In genomic region chr12:92146865-92147264, GRCh38 we compare ENCODE assay signal across 8 cellular contexts. TPM values are rescaled to one million over a fixed set of nuclear protein-coding genes. Genes with fewer than 3 reads are reported as not detected.
DNase-seq lines count a peak whose midpoint lies in the region; ATAC-seq and TF ChIP-seq lines count a peak whose summit lies in the region.

No MANE protein-coding gene starts in this region.

- peaks cover 5 to 8% of the 10 kb centered on the region in 2 donors for H3K4me1 ChIP-seq in thoracic aorta (ENCODE audit: control insufficient read depth in 1 of 2, low read depth in 2 of 2)
- H3K4me1 ChIP-seq in mesendoderm (ENCODE audit: control insufficient read depth, low read depth, low read length): no peaks in the 10 kb centered on the region

- H3K9ac ChIP-seq in mesendoderm (ENCODE audit: low read length): no peak overlapping the region

- peaks cover 2% of the 10 kb centered on the region for H3K79me1 ChIP-seq in mesendoderm (ENCODE audit: low read length)

- H3K18ac ChIP-seq in mesendoderm (ENCODE audit: low read length): no peak overlapping the region

- no peak overlapping the region for H2BK15ac ChIP-seq in mesendoderm (replicated peaks; ENCODE audit: low read depth)

- DNase-seq in activated CD4-positive, alpha-beta T cell treated with anti-CD3 and anti-CD28 coated beads, Interleukin-2, amount 10 ng/mL, durations not matched to agents 24 days and 14 days: peak; percentile 63
- no peak for DNase-seq in activated CD4-positive, alpha-beta T cell treated with anti-CD3 and anti-CD28 coated beads, Interleukin-2, amount 50 U/mL, for 48 hours
- DNase-seq in activated CD8-positive, alpha-beta T cell treated with anti-CD3 and anti-CD28 coated beads for 36 hours: no peak
- DNase-seq in immature natural killer cell (no peak), thoracic aorta (ENCODE audit: low spot score) (no peak), head of caudate nucleus (no peak), mesendoderm (no peak)

- no peaks in the 10 kb centered on the region for H3K27me3 Mint-ChIP-seq in activated CD4-positive, alpha-beta T cell treated with anti-CD3 and anti-CD28 coated beads, Interleukin-2, amount 10 ng/mL, durations not matched to agents 24 days and 14 days
- H3K27me3 Mint-ChIP-seq in activated CD8-positive, alpha-beta T cell treated with anti-CD3 and anti-CD28 coated beads for 36 hours: no peaks in the 10 kb centered on the region
- H3K27me3 Mint-ChIP-seq in immature natural killer cell (ENCODE audit: low read depth in 3 of 3): peaks cover 23 to 36% (median 34%) of the 10 kb centered on the region in 3 donors

- peaks cover 21% of the 10 kb centered on the region for H3K79me2 ChIP-seq in mesendoderm (ENCODE audit: control insufficient read depth, insufficient read depth, low read length)

- H3K36me3 Mint-ChIP-seq in activated CD4-positive, alpha-beta T cell treated with anti-CD3 and anti-CD28 coated beads, Interleukin-2, amount 10 ng/mL, durations not matched to agents 24 days and 14 days (ENCODE audit: low read depth): peaks cover 53% of the 10 kb centered on the region
- peaks cover 73% of the 10 kb centered on the region for H3K36me3 Mint-ChIP-seq in activated CD8-positive, alpha-beta T cell treated with anti-CD3 and anti-CD28 coated beads for 36 hours (ENCODE audit: low read depth)
- peaks cover 31 to 43% (median 32%) of the 10 kb centered on the region in 3 donors for H3K36me3 Mint-ChIP-seq in immature natural killer cell

- peaks cover 28% of the 10 kb centered on the region for H3K4me1 Mint-ChIP-seq in activated CD4-positive, alpha-beta T cell treated with anti-CD3 and anti-CD28 coated beads, Interleukin-2, amount 10 ng/mL, durations not matched to agents 24 days and 14 days
- peaks cover 21% of the 10 kb centered on the region for H3K4me1 Mint-ChIP-seq in activated CD8-positive, alpha-beta T cell treated with anti-CD3 and anti-CD28 coated beads for 36 hours (ENCODE audit: low read depth)
- H3K4me1 Mint-ChIP-seq in immature natural killer cell: peaks cover 27 to 46% of the 10 kb centered on the region in 2 donors

- POLR2A ChIA-PET in activated CD8-positive, alpha-beta T cell treated with anti-CD3 and anti-CD28 coated beads for 36 hours (lab: Charles Lee): interaction anchor here (0.6 to 6.5 kb wide), 17 partner anchors 7 to 435 kb away, joined by 3 to 105 read pairs (median 5); no protein-coding TSS in a partner anchor

- H3K36me3 ChIP-seq in thoracic aorta (peaks cover 6% of the 10 kb centered on the region), mesendoderm (ENCODE audit: control insufficient read depth, insufficient read depth, low read length) (no peaks in the 10 kb centered on the region)

- H2AK5ac ChIP-seq in mesendoderm (ENCODE audit: low read length): no peak overlapping the region

- H4K5ac ChIP-seq in mesendoderm (ENCODE audit: low read length): no peak overlapping the region

- H3K9me3 ChIP-seq in thoracic aorta: no peaks in the 10 kb centered on the region

- CTCF ChIA-PET in activated CD8-positive, alpha-beta T cell treated with anti-CD3 and anti-CD28 coated beads for 36 hours (lab: Charles Lee): interaction anchor here (4.1 kb wide), 1 partner anchor 765 kb away, joined by 20 read pairs; no protein-coding TSS in a partner anchor

- no peaks in the 10 kb centered on the region for H3K9me3 Mint-ChIP-seq in activated CD4-positive, alpha-beta T cell treated with anti-CD3 and anti-CD28 coated beads, Interleukin-2, amount 10 ng/mL, durations not matched to agents 24 days and 14 days
- H3K9me3 Mint-ChIP-seq in activated CD8-positive, alpha-beta T cell treated with anti-CD3 and anti-CD28 coated beads for 36 hours: no peaks in the 10 kb centered on the region
- H3K9me3 Mint-ChIP-seq in immature natural killer cell: peaks cover 0 to 6% (median 0%) of the 10 kb centered on the region in 6 donors

- H3K4me2 ChIP-seq in mesendoderm (ENCODE audit: low read length): no peak overlapping the region

- peak overlapping the region; percentile 97 for H3K4me3 ChIP-seq in thoracic aorta
- H3K4me3 ChIP-seq in mesendoderm (ENCODE audit: low read length): no peak overlapping the region

- H3K27me3 ChIP-seq in thoracic aorta (replicated peaks; ENCODE audit: insufficient read depth): no peaks in the 10 kb centered on the region
- no peaks in the 10 kb centered on the region for H3K27me3 ChIP-seq in mesendoderm (ENCODE audit: insufficient read depth, low read length, poor library complexity)

- ATAC-seq in activated CD8-positive, alpha-beta T cell treated with anti-CD3 and anti-CD28 coated beads for 36 hours: no peak
- ATAC-seq in thoracic aorta (ENCODE audit: insufficient number of reproducible peaks, low FRiP score, low read depth): no peak
- no peak for ATAC-seq in HG03442 (IDR thresholded peaks at IDR 0.05; ENCODE audit: unreplicated experiment)

- H4K8ac ChIP-seq in mesendoderm (ENCODE audit: low read depth, low read length): no peak overlapping the region

- peak overlapping the region; percentile 99 for H3K27ac Mint-ChIP-seq in activated CD4-positive, alpha-beta T cell treated with anti-CD3 and anti-CD28 coated beads, Interleukin-2, amount 10 ng/mL, durations not matched to agents 24 days and 14 days
- H3K27ac Mint-ChIP-seq in activated CD8-positive, alpha-beta T cell treated with anti-CD3 and anti-CD28 coated beads for 36 hours: peak overlapping the region; percentile 95
- H3K27ac Mint-ChIP-seq in immature natural killer cell: peak overlapping the region; percentile 96 to 100 (median 99)

- H3K56ac ChIP-seq in mesendoderm (ENCODE audit: low read length): no peak overlapping the region

- peak overlapping the region; percentile 69 to 90 for H3K27ac ChIP-seq in thoracic aorta
- no peak overlapping the region for H3K27ac ChIP-seq in mesendoderm (ENCODE audit: low read depth, low read length)

- H3K4me3 Mint-ChIP-seq in activated CD4-positive, alpha-beta T cell treated with anti-CD3 and anti-CD28 coated beads, Interleukin-2, amount 10 ng/mL, durations not matched to agents 24 days and 14 days: peak overlapping the region; percentile 99
- peak overlapping the region; percentile 97 for H3K4me3 Mint-ChIP-seq in activated CD8-positive, alpha-beta T cell treated with anti-CD3 and anti-CD28 coated beads for 36 hours
- H3K4me3 Mint-ChIP-seq in immature natural killer cell: peak overlapping the region; percentile 92 to 100 (median 100)

- no peak overlapping the region for H3K4ac ChIP-seq in mesendoderm (ENCODE audit: low read depth, low read length)

- no peak overlapping the region for H2BK5ac ChIP-seq in mesendoderm (ENCODE audit: low read length)

- H2BK120ac ChIP-seq in mesendoderm (ENCODE audit: low read depth, low read length): no peak overlapping the region

- intact Hi-C loops in activated CD4-positive, alpha-beta T cell treated with anti-CD3 and anti-CD28 coated beads, Interleukin-2, amount 10 ng/mL, durations not matched to agents 24 days and 14 days (cut with micrococcal nuclease): loop anchor here (1.0 to 5.0 kb wide), 12 partner anchors 38 to 780 kb away; partner anchors contain the start of gene EEA1
- intact Hi-C loops in activated CD8-positive, alpha-beta T cell treated with anti-CD3 and anti-CD28 coated beads for 36 hours (cut with micrococcal nuclease): loop anchor here (2.0 to 5.0 kb wide), 2 partner anchors 40 to 62 kb away; no protein-coding TSS in a partner anchor
- intact Hi-C loops in head of caudate nucleus (cut with DNase I): loop anchor here (5.0 to 10.0 kb wide), 4 partner anchors 138 to 765 kb away; no protein-coding TSS in a partner anchor

- WGBS in mesendoderm (ENCODE audit: extremely low coverage, insufficient coverage, low lambda C conversion rate): no CpG with 5 or more reads among the region's 3 CpGs

- TF ChIP-seq CTCF in activated CD8-positive, alpha-beta T cell treated with anti-CD3 and anti-CD28 coated beads for 36 hours (IDR thresholded peaks at IDR 0.05): no peak
- TF ChIP-seq CTCF in thoracic aorta (IDR thresholded peaks at IDR 0.05): no peak

- H3K23ac ChIP-seq in mesendoderm (ENCODE audit: low read length): no peak overlapping the region

RNA-seq across cellular contexts. Expression of gene BTG1, which starts 1.2 kb away (rescaled TPM):
- total RNA-seq in activated CD4-positive, alpha-beta T cell treated with anti-CD3 and anti-CD28 coated beads, Interleukin-2, amount 10 ng/mL, durations not matched to agents 24 days and 14 days: 84.2 and 90.8 TPM in 2 replicates
- total RNA-seq in activated CD8-positive, alpha-beta T cell treated with anti-CD3 and anti-CD28 coated beads for 36 hours: 100 to 1,000 TPM; 197 to 200 TPM
- 100 to 1,000 TPM; 156 to 489 (median 487) TPM for polyA plus RNA-seq in immature natural killer cell
- total RNA-seq in thoracic aorta: 10 to 100 TPM; 31.7 to 53.3 TPM
- polyA plus RNA-seq in mesendoderm (2013, experiment 1 of 2): 9.7 TPM
- polyA plus RNA-seq in mesendoderm (2013, experiment 2 of 2): 10.6 TPM
